Comparison of ENCODE assay signal across 9 cellular contexts in genomic region chr2:65031341-65032015, GRCh38.
A peak's percentile ranks its signal among the peaks of the same experiment; 100 is the strongest.
DNase-seq lines count a peak whose midpoint lies in the region; ATAC-seq, FAIRE-seq and TF ChIP-seq lines count a peak whose summit lies in the region.
"Had no signal": no experiment of that assay in that cellular context is flagged by ENCODE, and none has a peak within 500 bp of the region (broad histone marks: within the 10 kb centered on the region; RNA-seq: fewer than 3 reads in every experiment).

No MANE protein-coding gene starts in this region.

- TF ChIP-seq POLR2A in H54 (IDR thresholded peaks at IDR 0.05; ENCODE audit: low read depth, low read length), result no peak

- ATAC-seq in HG03025 (IDR thresholded peaks at IDR 0.05; ENCODE audit: low FRiP score, unreplicated experiment), result peak; percentile 53

- peak overlapping the region; percentile 29; the same call in 1 of the 2 replicates for H3K4me3 ChIP-seq in GM12865 (ENCODE audit: low read depth, low read length)
- H3K4me3 ChIP-seq in OCI-LY3 (ENCODE audit: low read length), result peak overlapping the region; percentile 44
- H3K4me3 ChIP-seq: cardiac muscle cell had no signal

- no peaks in the 10 kb centered on the region for H3K9me3 ChIP-seq in OCI-LY3 (ENCODE audit: insufficient read depth, low read length)

- H3K4me1 ChIP-seq in OCI-LY3 (ENCODE audit: low read length), result peaks cover 57% of the 10 kb centered on the region

- FAIRE-seq in H54 (lab: Jason Lieb, UNC), result no peak

- H3K79me2 ChIP-seq in OCI-LY3 (ENCODE audit: low read length), result no peaks in the 10 kb centered on the region

- H3K9ac ChIP-seq in OCI-LY3 (ENCODE audit: low read length), result 0 out of 2 replicates have a peak overlapping the region, but pooled peaks have one; percentile 14

- no peaks in the 10 kb centered on the region for H4K20me1 ChIP-seq in OCI-LY3 (ENCODE audit: insufficient read depth, low read length)

- no peak for TF ChIP-seq CTCF in GM12865 (IDR thresholded peaks at IDR 0.05; ENCODE audit: insufficient read depth, low read depth, low read length, missing control alignments)
- TF ChIP-seq CTCF in OCI-LY3 (IDR thresholded peaks at IDR 0.05; ENCODE audit: low read depth, low read length), result no peak

- peak overlapping the region; percentile 70 for H3K4me2 ChIP-seq in OCI-LY3 (ENCODE audit: low read length)

- no peaks in the 10 kb centered on the region for H3K27me3 ChIP-seq in OCI-LY3 (ENCODE audit: low read depth, low read length)
- H3K27me3 ChIP-seq: cardiac muscle cell had no signal

- H2AFZ ChIP-seq in OCI-LY3 (ENCODE audit: low read depth, low read length), result no peak overlapping the region

- DNase-seq in GM12865 (ENCODE audit: low read depth) (peak; percentile 65), islet precursor cell (peak; percentile 92), UCSD-AML1 (lab: John Stamatoyannopoulos, UW; ENCODE audit: unreplicated experiment) (no peak), NK-92 (lab: John Stamatoyannopoulos, UW; ENCODE audit: unreplicated experiment) (no peak), H54 (ENCODE audit: insufficient read length, low spot score) (no peak), inferior parietal cortex (ENCODE audit: extremely low spot score) (no peak)

- no peaks in the 10 kb centered on the region for H3K36me3 ChIP-seq in OCI-LY3 (replicated peaks; ENCODE audit: low read depth, low read length)
- H3K36me3 ChIP-seq: cardiac muscle cell had no signal

- peak overlapping the region; percentile 53 for H3K27ac ChIP-seq in OCI-LY3 (ENCODE audit: low read length)

Comparison
In these comparisons a context has a peak if more than half of its experiments do, and no peak if none do; other contexts are left out.
1. DNase-seq: peak in GM12865 (single experiment) and islet precursor cell (single experiment); none in UCSD-AML1 (single experiment), NK-92 (single experiment), H54 (single experiment) and inferior parietal cortex (single experiment).